ENCODE assay signal across 14 cellular contexts in the genomic region with DNA sequence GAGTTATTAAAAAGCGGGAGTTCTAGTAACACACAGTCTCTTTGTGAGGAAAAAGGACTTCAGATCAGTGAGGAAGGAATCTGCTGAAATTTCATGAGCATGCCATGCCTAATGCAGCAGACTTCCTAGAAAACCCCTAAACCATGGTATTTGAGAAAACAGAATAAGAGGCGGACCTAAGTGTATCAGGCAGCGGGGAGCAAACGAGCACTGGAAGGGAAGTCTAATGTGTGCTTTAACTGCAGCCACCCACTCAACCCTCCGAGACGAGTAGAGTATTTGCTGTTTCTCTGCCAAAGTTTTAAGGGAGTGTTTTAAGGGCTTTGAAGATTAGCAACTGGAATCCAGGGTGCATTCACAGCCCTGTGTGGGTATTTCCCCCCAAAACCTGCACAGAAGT. TPM values are rescaled to one million over a fixed set of nuclear protein-coding genes. Genes with fewer than 3 reads are reported as not detected.
DNase-seq lines count a peak whose midpoint lies in the region; ATAC-seq and TF ChIP-seq lines count a peak whose summit lies in the region.
"Had no signal": no experiment of that assay in that cellular context is flagged by ENCODE, and none has a peak within 500 bp of the region (broad histone marks: within the 10 kb centered on the region; RNA-seq: fewer than 3 reads in every experiment).

No MANE protein-coding gene starts in this region.

- POLR2A ChIA-PET in GM10248 (lab: Yijun Ruan, JAX): no interaction called here

- intact Hi-C loops in lower lobe of right lung (cut with DNase I) (no loop called here), spleen (cut with DNase I; ENCODE audit: low total_unique reads) (no loop called here)

- H3K4me1 ChIP-seq in esophagus (ENCODE audit: control insufficient read depth in 2 of 2, insufficient read depth in 2 of 2, low read length in 1 of 2): peaks cover 2 to 4% of the 10 kb centered on the region in 2 donors
- peaks cover 11% of the 10 kb centered on the region for H3K4me1 ChIP-seq in lower lobe of right lung
- peaks cover 0 to 27% (median 7%) of the 10 kb centered on the region in 6 donors for H3K4me1 ChIP-seq in spleen
- H3K4me1 ChIP-seq: pancreas, SJCRH30 had no signal

- DNase-seq in amniotic epithelial cell (ENCODE audit: low read depth) (peak; percentile 2), lower lobe of right lung (no peak), spleen (no peak), glomerular visceral epithelial cell (ENCODE audit: extremely low spot score) (no peak), GM10248 (ENCODE audit: extremely low spot score) (no peak)
- DNase-seq in activated CD8-positive, alpha-beta memory T cell treated with anti-CD3 and anti-CD28 coated beads, Interleukin-2, amount 50 U/mL, for 4 hours: no peak
- DNase-seq: activated B cell treated with CpG ODN at 0.5 μM for 24 hours; activated effector memory CD4-positive, alpha-beta T cell treated with Interleukin-2 at 50 U/mL for 16 hours; COR-L47; NCI-H526 treated with DMSO at 0.1 percent for 48 hours; pancreas; SJCRH30 had no signal

- H3K27ac ChIP-seq in esophagus (ENCODE audit: low read depth in 2 of 2, low read length in 1 of 2) (peak overlapping the region; percentile 30 to 45), lower lobe of right lung (peak overlapping the region; percentile 71), spleen (peak overlapping the region in 7 of 8 donors; percentile 33 to 64 (median 39))
- H3K27ac ChIP-seq: pancreas, SJCRH30 had no signal

- H3K4me3 ChIP-seq in esophagus (ENCODE audit: low read depth in 1 of 2, low read length in 2 of 2): no peak overlapping the region
- H3K4me3 ChIP-seq in lower lobe of right lung: no peak overlapping the region
- H3K4me3 ChIP-seq in spleen: no peak overlapping the region
- H3K4me3 ChIP-seq: pancreas, SJCRH30 had no signal

- peak; percentile 71 to 92 for ATAC-seq in lower lobe of right lung
- ATAC-seq in GM21526 (IDR thresholded peaks at IDR 0.05; ENCODE audit: low FRiP score, unreplicated experiment): no peak

- CTCF ChIA-PET in GM10248 (lab: Yijun Ruan, JAX): interaction anchor here (1.7 kb wide), 1 partner anchor 210 kb away, joined by 6 read pairs; no protein-coding TSS in a partner anchor

- no peaks in the 10 kb centered on the region for H3K27me3 ChIP-seq in esophagus (ENCODE audit: control insufficient read depth in 1 of 2, insufficient read depth in 2 of 2, low read length in 2 of 2)
- H3K27me3 ChIP-seq in lower lobe of right lung (ENCODE audit: low read depth): no peaks in the 10 kb centered on the region
- no peaks in the 10 kb centered on the region for H3K27me3 ChIP-seq in spleen (replicated peaks in 1 of 7)
- H3K27me3 ChIP-seq: pancreas, SJCRH30 had no signal

- TF ChIP-seq CTCF in lower lobe of right lung (IDR thresholded peaks at IDR 0.05) (no peak), spleen (IDR thresholded peaks at IDR 0.05 in 8 of 11, conservative IDR thresholded peaks at IDR 0.05 in 3 of 11) (no peak), GM10248 (IDR thresholded peaks at IDR 0.05; ENCODE audit: control extremely low read depth, extremely low read depth, low read depth, missing control alignments) (no peak)

- H3K36me3 ChIP-seq in esophagus (ENCODE audit: control insufficient read depth in 2 of 2, insufficient read depth in 2 of 2, low read length in 1 of 2) (peaks cover 18 to 42% of the 10 kb centered on the region in 2 donors), lower lobe of right lung (peaks cover 62% of the 10 kb centered on the region), spleen (peaks cover 0 to 81% (median 56%) of the 10 kb centered on the region in 6 donors)

- TF ChIP-seq POLR2A in spleen (IDR thresholded peaks at IDR 0.05): no peak

- no peaks in the 10 kb centered on the region for H3K9me3 ChIP-seq in esophagus (ENCODE audit: control insufficient read depth in 2 of 2, insufficient read depth in 1 of 2, low read depth in 1 of 2, low read length in 1 of 2)
- H3K9me3 ChIP-seq in lower lobe of right lung: no peaks in the 10 kb centered on the region
- H3K9me3 ChIP-seq in spleen: no peaks in the 10 kb centered on the region
- H3K9me3 ChIP-seq: pancreas, SJCRH30 had no signal

- WGBS in esophagus, 2 donors: 44 to 51% methylated on average over 6 of the region's 6 CpGs
- 70 to 85% (median 80%) methylated on average over 6 of the region's 6 CpGs for WGBS in spleen, 5 donors

RNA-seq across cellular contexts. Expression of gene ACADS, which starts 36.5 kb away (rescaled TPM):
- 10 to 100 TPM; 13.7 to 14.9 TPM for polyA plus RNA-seq in esophagus
- 24.4 TPM for total RNA-seq in lower lobe of right lung
- 10 to 100 TPM; 21.4 to 55.1 (median 35.1) TPM for total RNA-seq in spleen
- polyA plus RNA-seq in spleen: 10 to 100 TPM; 21.2 to 66.4 (median 40.1) TPM

RNA-seq across cellular contexts. Expression of gene UNC119B, which starts 51.8 kb away (rescaled TPM):
- 1 to 10 TPM; 4.9 to 9.1 TPM for polyA plus RNA-seq in esophagus
- total RNA-seq in lower lobe of right lung: 27.1 TPM
- total RNA-seq in spleen: 10 to 100 TPM; 13.0 to 32.2 (median 29.8) TPM
- 10 to 100 TPM in 1 of 3 donors, 1 to 10 TPM in 2; 5.5 to 17.3 (median 8.1) TPM for polyA plus RNA-seq in spleen
